Comparison of ENCODE assay signal across 18 cellular contexts in genomic region chr17:79001190-79002020, GRCh38. TPM values are rescaled to one million over a fixed set of nuclear protein-coding genes. Genes with fewer than 3 reads are reported as not detected.
DNase-seq lines count a peak whose midpoint lies in the region; ATAC-seq and TF ChIP-seq lines count a peak whose summit lies in the region.
"Had no signal": no experiment of that assay in that cellular context is flagged by ENCODE, and none has a peak within 500 bp of the region (broad histone marks: within the 10 kb centered on the region; RNA-seq: fewer than 3 reads in every experiment).

No MANE protein-coding gene starts in this region.

- H3K4me1 ChIP-seq in right cardiac atrium (ENCODE audit: control insufficient read depth, insufficient read depth, low read length) = peaks cover 12% of the 10 kb centered on the region
- peaks cover 8 to 35% (median 25%) of the 10 kb centered on the region in 9 donors for H3K4me1 ChIP-seq in heart right ventricle
- H3K4me1 ChIP-seq in neuronal stem cell (ENCODE audit: control insufficient read depth in 2 of 2, insufficient read depth in 1 of 2, low read depth in 1 of 2, low read length in 2 of 2) = peaks cover 4 to 6% of the 10 kb centered on the region in 2 donors
- H3K4me1 ChIP-seq in A673 (ENCODE audit: insufficient read depth, low read length, poor library complexity, severe bottlenecking) = no peaks in the 10 kb centered on the region

- POLR2A ChIA-PET in A673 (lab: Charles Lee; ENCODE audit: low non-redundant PET) = no interaction called here

- no peaks in the 10 kb centered on the region for H3K27me3 Mint-ChIP-seq in central memory CD8-positive, alpha-beta T cell

- H3K4ac ChIP-seq in neuronal stem cell (ENCODE audit: low read length) = no peak overlapping the region

- no peak overlapping the region for H2BK15ac ChIP-seq in neuronal stem cell (ENCODE audit: low read length)

- H2BK12ac ChIP-seq in neuronal stem cell (ENCODE audit: low read length) = no peak overlapping the region

- no peak overlapping the region for H2BK120ac ChIP-seq in neuronal stem cell (ENCODE audit: low read depth, low read length)

- H3K23ac ChIP-seq in neuronal stem cell (ENCODE audit: low read depth, low read length, poor library complexity) = peak overlapping the region; percentile 37

- H3K14ac ChIP-seq in neuronal stem cell (ENCODE audit: low read length) = no peak overlapping the region

- 83% methylated on average over 19 of the region's 19 CpGs for WGBS in right cardiac atrium
- WGBS in heart right ventricle, 2 donors = 86 to 88% methylated on average over 19 of the region's 19 CpGs
- no CpG with 5 or more reads among the region's 19 CpGs for WGBS in neuronal stem cell (ENCODE audit: extremely low coverage in 2 of 2, insufficient read length in 2 of 2, insufficient replicate concordance in 1 of 2), 2 donors

- peak overlapping the region; percentile 49 for H3K27ac Mint-ChIP-seq in central memory CD8-positive, alpha-beta T cell (ENCODE audit: low read depth)
- H3K27ac Mint-ChIP-seq: activated CD8-positive, alpha-beta T cell treated with anti-CD3 and anti-CD28 coated beads, Interleukin-2, amount 10 ng/mL, durations not matched to agents 7 days and 5 days had no signal

- ATAC-seq in right cardiac atrium = no peak
- no peak for ATAC-seq in heart right ventricle
- ATAC-seq in central memory CD8-positive, alpha-beta T cell (replicated peaks; ENCODE audit: extremely low read depth, poor library complexity, severe bottlenecking) = no peak
- ATAC-seq in GM19452 (IDR thresholded peaks at IDR 0.05; ENCODE audit: unreplicated experiment) = no peak
- ATAC-seq: activated CD8-positive, alpha-beta T cell treated with anti-CD3 and anti-CD28 coated beads, Interleukin-2, amount 10 ng/mL, durations not matched to agents 7 days and 5 days had no signal

- BruUV-seq in A673 (replicated peaks; lab: Mats Ljungman, UMichigan) = no TSS peak

- peak overlapping the region; percentile 45 for H3K18ac ChIP-seq in neuronal stem cell (ENCODE audit: low read length)

- no peak overlapping the region for H4K8ac ChIP-seq in neuronal stem cell (ENCODE audit: low read depth, low read length)

- H3K27ac ChIP-seq in right cardiac atrium (ENCODE audit: low read length) = no peak overlapping the region
- no peak overlapping the region for H3K27ac ChIP-seq in heart right ventricle
- no peak overlapping the region for H3K27ac ChIP-seq in neuronal stem cell (replicated peaks; ENCODE audit: low read length)
- H3K27ac ChIP-seq in A673 (ENCODE audit: low read depth, low read length, poor library complexity, severe bottlenecking) = no peak overlapping the region
- H3K27ac ChIP-seq: cardiac muscle cell, WERI-Rb-1 had no signal

- H3K36me3 ChIP-seq in heart right ventricle (peaks cover 0 to 55% (median 12%) of the 10 kb centered on the region in 9 donors), neuronal stem cell (replicated peaks in 1 of 2; ENCODE audit: control insufficient read depth in 2 of 2, insufficient read depth in 2 of 2, low read length in 2 of 2) (peaks cover 12 to 44% of the 10 kb centered on the region in 2 donors), A673 (ENCODE audit: insufficient read depth, low read length, poor library complexity, severe bottlenecking) (peaks cover 22% of the 10 kb centered on the region)

- DNase-seq in right cardiac atrium = peak; percentile 11 to 64 (median 46)
- DNase-seq in heart right ventricle = no peak
- no peak for DNase-seq in central memory CD8-positive, alpha-beta T cell (ENCODE audit: low spot score in 2 of 2)
- DNase-seq in neuronal stem cell (ENCODE audit: low spot score) = no peak
- no peak for DNase-seq in effector CD8-positive, alpha-beta T cell (lab: John Stamatoyannopoulos, UW)
- DNase-seq in COLO668 (lab: John Stamatoyannopoulos, UW; ENCODE audit: unreplicated experiment) = no peak
- no peak for DNase-seq in A673 (ENCODE audit: low spot score)
- DNase-seq: activated CD8-positive, alpha-beta T cell treated with anti-CD3 and anti-CD28 coated beads, Interleukin-2, amount 10 ng/mL, durations not matched to agents 7 days and 5 days; activated gamma-delta T cell; foreskin melanocyte; mesendoderm; MG63; NCI-H1930; NCI-H69; nucleus accumbens; WERI-Rb-1 had no signal

- H3K9ac ChIP-seq in neuronal stem cell (ENCODE audit: low read depth, low read length, poor library complexity) = no peak overlapping the region

- TF ChIP-seq CTCF in heart right ventricle (IDR thresholded peaks at IDR 0.05) (no peak), A673 (conservative IDR thresholded peaks at IDR 0.05; ENCODE audit: low read depth, low read length) (no peak)

- H3K4me2 ChIP-seq in neuronal stem cell (ENCODE audit: insufficient read depth, low read length, poor library complexity, severe bottlenecking) = no peak overlapping the region

- H3K9me3 Mint-ChIP-seq in central memory CD8-positive, alpha-beta T cell = no peaks in the 10 kb centered on the region

- H2AFZ ChIP-seq in neuronal stem cell (ENCODE audit: low read length) = no peak overlapping the region

- H3K4me3 ChIP-seq in right cardiac atrium (ENCODE audit: low read length) (no peak overlapping the region), heart right ventricle (no peak overlapping the region), neuronal stem cell (ENCODE audit: low read length in 2 of 2) (no peak overlapping the region), A673 (ENCODE audit: low read depth, low read length, poor library complexity, severe bottlenecking) (no peak overlapping the region)
- H3K4me3 ChIP-seq: cardiac muscle cell, MG63 had no signal

- CTCF ChIA-PET in A673 (lab: Charles Lee) = no interaction called here

- no peak overlapping the region for H3K4me3 Mint-ChIP-seq in central memory CD8-positive, alpha-beta T cell
- H3K4me3 Mint-ChIP-seq: activated CD8-positive, alpha-beta T cell treated with anti-CD3 and anti-CD28 coated beads, Interleukin-2, amount 10 ng/mL, durations not matched to agents 7 days and 5 days had no signal

- H3K9me3 ChIP-seq in right cardiac atrium (ENCODE audit: control insufficient read depth, low read length) = no peaks in the 10 kb centered on the region
- no peaks in the 10 kb centered on the region for H3K9me3 ChIP-seq in heart right ventricle
- H3K9me3 ChIP-seq in neuronal stem cell (replicated peaks in 1 of 2; ENCODE audit: control insufficient read depth in 2 of 2, insufficient read depth in 1 of 2, low read depth in 1 of 2, low read length in 2 of 2) = no peaks in the 10 kb centered on the region
- no peaks in the 10 kb centered on the region for H3K9me3 ChIP-seq in A673 (ENCODE audit: low read depth, low read length, poor library complexity, severe bottlenecking)
- H3K9me3 ChIP-seq: MG63 had no signal

- peaks cover 49% of the 10 kb centered on the region for H3K4me1 Mint-ChIP-seq in central memory CD8-positive, alpha-beta T cell

- no peak overlapping the region for H4K91ac ChIP-seq in neuronal stem cell (ENCODE audit: low read depth, low read length, poor library complexity)

- peaks cover 29% of the 10 kb centered on the region for H3K79me1 ChIP-seq in neuronal stem cell (ENCODE audit: low read depth, low read length)

- H2AK5ac ChIP-seq in neuronal stem cell (ENCODE audit: low read depth, low read length) = no peak overlapping the region

- intact Hi-C loops in right cardiac atrium (cut with DNase I) (no loop called here), heart right ventricle (cut with DNase I) (no loop called here), A673 (cut with micrococcal nuclease; ENCODE audit: unreplicated experiment) (no loop called here)

- peak overlapping the region; percentile 20 for H2BK5ac ChIP-seq in neuronal stem cell (ENCODE audit: low read length)

- peaks cover 25% of the 10 kb centered on the region for H3K36me3 Mint-ChIP-seq in central memory CD8-positive, alpha-beta T cell (ENCODE audit: insufficient read depth)

- H3K27me3 ChIP-seq in right cardiac atrium (ENCODE audit: control insufficient read depth, insufficient read depth) (no peaks in the 10 kb centered on the region), heart right ventricle (no peaks in the 10 kb centered on the region), neuronal stem cell (ENCODE audit: control insufficient read depth in 3 of 3, insufficient read depth in 3 of 3, low read depth in 1 of 3, low read length in 3 of 3) (no peaks in the 10 kb centered on the region), A673 (replicated peaks; ENCODE audit: insufficient read depth, low read depth, low read length, poor library complexity) (no peaks in the 10 kb centered on the region)
- H3K27me3 ChIP-seq: cardiac muscle cell, MG63 had no signal

RNA-seq across cellular contexts. Expression of gene CANT1, which starts 8.2 kb away (rescaled TPM):
- total RNA-seq in right cardiac atrium (10 to 100 TPM; 28.1 to 38.8 (median 33.3) TPM), heart right ventricle (10 to 100 TPM; 19.9 to 33.4 (median 24.4) TPM), A673 (2021) (54.2 and 67.9 TPM in 2 replicates)
- polyA plus RNA-seq in right cardiac atrium (13.6 TPM), heart right ventricle (10 to 100 TPM in 1 of 2 donors, 1 to 10 TPM in 1; 4.1 to 16.7 TPM)
- 30.7 TPM for polyA plus RNA-seq in neuronal stem cell (2013, experiment 1 of 2)
- polyA plus RNA-seq in neuronal stem cell (2013, experiment 2 of 2) = 30.5 TPM

RNA-seq across cellular contexts. Expression of gene LGALS3BP, which starts 21.7 kb away (rescaled TPM):
- total RNA-seq in right cardiac atrium (100 to 1,000 TPM; 439 to 581 (median 506) TPM), heart right ventricle (100 to 1,000 TPM; 362 to 852 (median 568) TPM), A673 (2021) (295 and 324 TPM in 2 replicates)
- polyA plus RNA-seq in right cardiac atrium (397 TPM), heart right ventricle (100 to 1,000 TPM; 196 to 268 TPM)
- polyA plus RNA-seq in neuronal stem cell (2013, experiment 1 of 2) = 36.5 TPM
- 36.6 TPM for polyA plus RNA-seq in neuronal stem cell (2013, experiment 2 of 2)

RNA-seq across cellular contexts. Expression of gene C1QTNF1, which starts 22.6 kb away (rescaled TPM):
- total RNA-seq in right cardiac atrium (100 to 1,000 TPM; 232 to 655 (median 355) TPM), heart right ventricle (100 to 1,000 TPM in 3 of 10 donors, 10 to 100 TPM in 7; 29.3 to 685 (median 62.8) TPM), A673 (2021) (3.8 and 6.3 TPM in 2 replicates)
- polyA plus RNA-seq in right cardiac atrium (286 TPM), heart right ventricle (100 to 1,000 TPM; 108 to 224 TPM)
- polyA plus RNA-seq in neuronal stem cell (2013, experiment 1 of 2) = 1.3 TPM
- 1.6 TPM for polyA plus RNA-seq in neuronal stem cell (2013, experiment 2 of 2)
- total RNA-seq: activated CD8-positive, alpha-beta T cell treated with anti-CD3 and anti-CD28 coated beads, Interleukin-2, amount 10 ng/mL, durations not matched to agents 7 days and 5 days had no signal

Comparison
In these comparisons a context has a peak if more than half of its experiments do, and no peak if none do; other contexts are left out.
1. DNase-seq: peak in right cardiac atrium (3 of 3); none in heart right ventricle (0 of 2), central memory CD8-positive, alpha-beta T cell (0 of 2), neuronal stem cell (single experiment), effector CD8-positive, alpha-beta T cell (single experiment), COLO668 (single experiment) and A673 (single experiment).